In the genomic region with DNA sequence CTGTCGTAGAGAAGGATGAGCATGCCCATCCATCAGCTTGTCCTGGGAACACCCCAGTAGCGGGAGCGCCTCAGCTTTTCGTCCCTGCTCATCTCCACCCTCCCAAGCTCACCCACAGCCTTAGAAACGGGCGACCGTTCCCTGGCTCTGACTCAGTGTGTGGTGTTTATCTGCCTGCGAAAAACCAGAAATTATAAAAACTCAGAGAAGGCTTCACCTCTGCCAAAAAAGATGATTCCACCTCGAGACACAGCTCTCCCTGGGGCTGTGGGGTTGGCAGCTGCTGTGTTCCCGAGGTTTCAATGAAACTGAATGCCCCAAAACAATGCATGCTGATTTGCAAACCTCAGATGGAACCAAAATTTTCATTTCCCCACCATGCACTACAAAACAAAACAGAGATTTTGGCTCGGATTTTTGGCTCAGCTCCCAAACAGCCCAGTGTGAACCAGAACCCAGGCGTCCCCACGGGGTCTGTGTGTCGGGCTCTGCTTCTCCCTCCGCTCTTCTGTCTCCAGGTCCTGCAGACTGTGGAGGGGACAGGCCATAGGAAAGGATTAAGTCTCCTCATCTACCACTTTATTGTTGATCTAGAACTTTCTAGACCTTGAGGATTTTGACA, we compare ENCODE assay signal across 10 cellular contexts.
DNase-seq lines count a peak whose midpoint lies in the region; FAIRE-seq and TF ChIP-seq lines count a peak whose summit lies in the region.
"Had no signal": no experiment of that assay in that cellular context is flagged by ENCODE, and none has a peak within 500 bp of the region (broad histone marks: within the 10 kb centered on the region; RNA-seq: fewer than 3 reads in every experiment).

No MANE protein-coding gene starts in this region.

- peak overlapping the region; percentile 36 to 54 (median 47) for H3K4me3 ChIP-seq in breast epithelium
- H3K4me3 ChIP-seq in keratinocyte (ENCODE audit: control insufficient read depth in 2 of 3, extremely low read depth in 1 of 3, insufficient read depth in 2 of 3, low read depth in 1 of 3, low read length in 3 of 3): peak overlapping the region; percentile 16 to 28 (median 17)
- H3K4me3 ChIP-seq in thyroid gland (replicated peaks in 1 of 3): no peak overlapping the region

- H3K27me3 ChIP-seq in breast epithelium: no peaks in the 10 kb centered on the region
- no peaks in the 10 kb centered on the region for H3K27me3 ChIP-seq in keratinocyte (ENCODE audit: control insufficient read depth, extremely low read depth, insufficient read depth, low read length)
- H3K27me3 ChIP-seq in thyroid gland: no peaks in the 10 kb centered on the region

- H3K79me2 ChIP-seq in keratinocyte (ENCODE audit: control insufficient read depth, insufficient read depth, low read length): no peaks in the 10 kb centered on the region

- H4K20me1 ChIP-seq in keratinocyte (ENCODE audit: control insufficient read depth, extremely low read depth, insufficient read depth, low read length): no peaks in the 10 kb centered on the region

- H3K27ac ChIP-seq in breast epithelium (peak overlapping the region; percentile 89 to 95), keratinocyte (ENCODE audit: control insufficient read depth, insufficient read depth, low read length) (peak overlapping the region; percentile 73), thyroid gland (peak overlapping the region in 2 of 3 donors; percentile 38 to 78)

- 59 to 64% methylated on average over 15 of the region's 15 CpGs for WGBS in thyroid gland, 2 donors

- H3K4me2 ChIP-seq in keratinocyte (ENCODE audit: control insufficient read depth, extremely low read depth, insufficient read depth, low read depth, low read length): peak overlapping the region; percentile 58

- intact Hi-C loops in breast epithelium (cut with DNase I; ENCODE audit: low total_unique reads) (no loop called here), thyroid gland (cut with DNase I) (loop anchor here (10.0 kb wide), 1 partner anchor 60 kb away; a partner anchor contains a TSS)

- peak overlapping the region; percentile 73 for H2AFZ ChIP-seq in keratinocyte (ENCODE audit: control insufficient read depth, low read length)

- dilution Hi-C loops in keratinocyte (cut with MboI; ENCODE audit: extremely low pct_ligation_motif_present, low sequenced_read_pairs): no loop called here

- H3K9me1 ChIP-seq in keratinocyte (ENCODE audit: control insufficient read depth, extremely low read depth, insufficient read depth, low read length): no peaks in the 10 kb centered on the region

- TF ChIP-seq POLR2A in breast epithelium (IDR thresholded peaks at IDR 0.05) (no peak), thyroid gland (IDR thresholded peaks at IDR 0.05) (no peak)

- H3K9ac ChIP-seq in keratinocyte (ENCODE audit: control insufficient read depth, extremely low read depth, insufficient read depth, low read length): peak overlapping the region; percentile 79

- FAIRE-seq in keratinocyte (lab: Jason Lieb, UNC): peak; percentile 73
- FAIRE-seq: bronchial epithelial cell had no signal

- TF ChIP-seq CTCF in breast epithelium (IDR thresholded peaks at IDR 0.05) (no peak), keratinocyte (optimal IDR thresholded peaks at IDR 0.05 in 1 of 3, IDR thresholded peaks at IDR 0.05 in 1 of 3, conservative IDR thresholded peaks at IDR 0.05 in 1 of 3; ENCODE audit: extremely low read depth in 1 of 3, insufficient read depth in 2 of 3, low read length in 3 of 3) (no peak), thyroid gland (IDR thresholded peaks at IDR 0.05) (no peak)

- DNase-seq in M059J (ENCODE audit: low read depth): peak; percentile 84
- peak in 1 of 2 donors; percentile 76 for DNase-seq in breast epithelium (ENCODE audit: low spot score in 2 of 2)
- no peak for DNase-seq in keratinocyte (ENCODE audit: low read depth, low spot score)
- peak; percentile 22 to 55 for DNase-seq in thyroid gland
- no peak for DNase-seq in stimulated activated CD4-positive, alpha-beta T cell treated with anti-CD3 and anti-CD28 coated beads, Interleukin-4, amount 100 ng/mL, for 4 hours
- no peak for DNase-seq in NCI-H524 treated with DMSO at 0.1 percent for 48 hours (lab: John Stamatoyannopoulos, UW)
- DNase-seq in activated CD4-positive, alpha-beta T cell treated with anti-CD3 and anti-CD28 coated beads for 4 hours: no peak
- DNase-seq: activated CD4-positive, alpha-beta T cell treated with anti-CD3 and anti-CD28 coated beads, Interleukin-2, amount 50 U/mL, for 48 hours; SHP77 treated with DMSO at 0.1 percent for 48 hours had no signal

- no peaks in the 10 kb centered on the region for H3K9me3 ChIP-seq in breast epithelium
- H3K9me3 ChIP-seq in keratinocyte (ENCODE audit: control insufficient read depth, low read depth, low read length): no peaks in the 10 kb centered on the region
- no peaks in the 10 kb centered on the region for H3K9me3 ChIP-seq in thyroid gland

- H3K36me3 ChIP-seq in breast epithelium (no peaks in the 10 kb centered on the region), keratinocyte (ENCODE audit: control insufficient read depth in 2 of 2, extremely low read depth in 1 of 2, insufficient read depth in 2 of 2, low read length in 2 of 2) (no peaks in the 10 kb centered on the region), thyroid gland (no peaks in the 10 kb centered on the region)

- H3K4me1 ChIP-seq in breast epithelium (peaks cover 0 to 8% of the 10 kb centered on the region in 2 donors), keratinocyte (ENCODE audit: control insufficient read depth, extremely low read depth, insufficient read depth, low read length) (peaks cover 37% of the 10 kb centered on the region), thyroid gland (peaks cover 42 to 46% of the 10 kb centered on the region in 2 donors)

Comparison
In these comparisons a context has a peak if more than half of its experiments do, and no peak if none do; other contexts are left out.
1. DNase-seq: peak in M059J (single experiment) and thyroid gland (2 of 2); none in keratinocyte (single experiment), stimulated activated CD4-positive, alpha-beta T cell treated with anti-CD3 and anti-CD28 coated beads, Interleukin-4, amount 100 ng/mL, for 4 hours (0 of 2), NCI-H524 treated with DMSO at 0.1 percent for 48 hours (single experiment) and activated CD4-positive, alpha-beta T cell treated with anti-CD3 and anti-CD28 coated beads for 4 hours (0 of 2).
2. H3K4me3 ChIP-seq: peak in breast epithelium (3 of 3) and keratinocyte (3 of 3); none in thyroid gland (0 of 3).
3. Peak in every context shown above with its lines, with median percentiles within 50 percentile points of each other: H3K27ac ChIP-seq.